In the genomic region with DNA sequence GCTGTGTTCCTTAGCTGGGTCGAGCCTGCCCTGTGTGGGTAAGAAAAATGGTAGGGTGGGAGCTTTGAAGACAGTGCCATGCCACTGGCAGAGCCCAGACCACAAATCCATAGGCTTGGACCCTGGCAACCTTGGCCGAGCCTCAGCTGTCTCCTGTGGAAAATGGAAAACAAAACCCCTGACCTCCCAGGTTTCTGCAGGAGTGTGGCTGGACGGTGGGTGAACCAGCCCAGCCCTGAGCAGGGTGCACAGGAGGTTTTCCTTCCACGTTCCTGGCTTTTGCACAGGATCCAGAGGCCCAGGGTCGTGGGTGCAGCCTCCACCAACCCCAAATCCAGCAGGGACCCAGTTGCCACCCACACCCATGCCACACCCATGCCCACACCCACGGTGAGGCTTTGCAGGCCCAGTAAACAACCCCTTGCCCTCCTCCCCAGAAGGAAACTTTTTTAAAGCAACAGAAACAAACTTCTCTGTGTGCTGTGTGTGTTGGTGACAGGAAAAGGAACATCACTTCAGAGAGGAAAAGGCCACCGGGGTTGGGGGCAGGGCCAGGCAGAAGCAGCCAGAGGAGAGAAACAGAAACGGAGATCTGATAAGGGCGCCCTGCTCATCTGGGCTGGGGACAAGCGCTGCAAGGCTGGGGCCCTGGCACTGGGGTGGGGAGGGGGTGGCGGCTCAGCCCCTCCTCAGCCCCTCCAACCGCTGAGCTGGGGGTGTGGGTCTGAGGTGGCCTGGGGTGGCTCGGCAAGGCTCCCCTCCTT, we compare ENCODE assay signal across 8 cellular contexts. TPM values are rescaled to one million over a fixed set of nuclear protein-coding genes. Genes with fewer than 3 reads are reported as not detected.
DNase-seq lines count a peak whose midpoint lies in the region; ATAC-seq and TF ChIP-seq lines count a peak whose summit lies in the region.

No MANE protein-coding gene starts in this region.

- H3K27ac Mint-ChIP-seq in stimulated activated effector memory CD8-positive, alpha-beta T cell treated with anti-CD3 and anti-CD28 coated beads, Interleukin-12 subunit alpha, Interleukin-12 subunit beta, amount 100 ng/mL, for 72 hours, result peak overlapping the region; percentile 96
- H3K27ac Mint-ChIP-seq in H9, result no peak overlapping the region

- H2BK5ac ChIP-seq in H9 (ENCODE audit: insufficient read length, low read length), result no peak overlapping the region

- no peak overlapping the region for H3K56ac ChIP-seq in H9 (ENCODE audit: insufficient read length, low read depth, low read length)

- peaks cover 2% of the 10 kb centered on the region; the same call in 1 of the 2 replicates for H3K4me1 ChIP-seq in H9 (ENCODE audit: insufficient read depth, low read length)

- H3K4me2 ChIP-seq in H9 (ENCODE audit: insufficient read depth, insufficient read length, low read length), result no peak overlapping the region

- H3K18ac ChIP-seq in H9 (ENCODE audit: insufficient read length, low read depth, low read length), result no peak overlapping the region

- no peaks in the 10 kb centered on the region for H3K79me2 ChIP-seq in H9 (ENCODE audit: insufficient read depth, low read length)

- H4K20me1 ChIP-seq in H9 (ENCODE audit: control insufficient read depth, insufficient read depth, insufficient read length), result no peaks in the 10 kb centered on the region

- peak; percentile 75 for DNase-seq in cardiac septum (ENCODE audit: low spot score)
- no peak for DNase-seq in stimulated activated effector memory CD8-positive, alpha-beta T cell treated with anti-CD3 and anti-CD28 coated beads, Interleukin-12 subunit alpha, Interleukin-12 subunit beta, amount 100 ng/mL, for 72 hours (ENCODE audit: low spot score in 2 of 2)
- no peak for DNase-seq in inferior parietal cortex (ENCODE audit: extremely low spot score)
- DNase-seq in H9, result no peak

- intact Hi-C loops in cardiac septum (cut with DNase I), result no loop called here

- no peak overlapping the region for H2BK20ac ChIP-seq in H9 (ENCODE audit: low read depth, low read length, poor library complexity, severe bottlenecking)

- no peaks in the 10 kb centered on the region for H3K36me3 Mint-ChIP-seq in stimulated activated effector memory CD8-positive, alpha-beta T cell treated with anti-CD3 and anti-CD28 coated beads, Interleukin-12 subunit alpha, Interleukin-12 subunit beta, amount 100 ng/mL, for 72 hours
- no peaks in the 10 kb centered on the region for H3K36me3 Mint-ChIP-seq in H9 (ENCODE audit: insufficient read depth in 1 of 3, low read depth in 3 of 3)

- no peak overlapping the region for H2BK12ac ChIP-seq in H9 (ENCODE audit: insufficient read length, low read depth, low read length)

- H3T11ph ChIP-seq in H9 (ENCODE audit: low read length), result no peak overlapping the region

- H3K23ac ChIP-seq in H9 (ENCODE audit: insufficient read length, low read depth, low read length), result no peak overlapping the region

- H4K5ac ChIP-seq in H9 (ENCODE audit: insufficient read length, low read depth, low read length), result no peak overlapping the region

- H2AFZ ChIP-seq in H9 (ENCODE audit: low read length), result no peak overlapping the region

- TF ChIP-seq CTCF in H9 (conservative IDR thresholded peaks at IDR 0.05), result no peak

- H2BK15ac ChIP-seq in H9 (ENCODE audit: low read depth, low read length), result no peak overlapping the region

- no peaks in the 10 kb centered on the region for H3K9me3 Mint-ChIP-seq in stimulated activated effector memory CD8-positive, alpha-beta T cell treated with anti-CD3 and anti-CD28 coated beads, Interleukin-12 subunit alpha, Interleukin-12 subunit beta, amount 100 ng/mL, for 72 hours
- no peaks in the 10 kb centered on the region for H3K9me3 Mint-ChIP-seq in H9

- no peak overlapping the region for H4K8ac ChIP-seq in H9 (replicated peaks; ENCODE audit: insufficient read length, low read depth, low read length)

- no CpG with 5 or more reads among the region's 13 CpGs for WGBS in H9 (ENCODE audit: extremely low coverage, insufficient read length, low lambda C conversion rate)

- no peaks in the 10 kb centered on the region for H3K9me3 ChIP-seq in H9 (ENCODE audit: control insufficient read depth, low read depth, low read length)

- H3K4me1 Mint-ChIP-seq in stimulated activated effector memory CD8-positive, alpha-beta T cell treated with anti-CD3 and anti-CD28 coated beads, Interleukin-12 subunit alpha, Interleukin-12 subunit beta, amount 100 ng/mL, for 72 hours, result peaks cover 33% of the 10 kb centered on the region
- H3K4me1 Mint-ChIP-seq in H9, result peaks cover 38 to 46% of the 10 kb centered on the region in 2 experiments

- H3K4ac ChIP-seq in H9 (ENCODE audit: low read depth, low read length), result no peak overlapping the region

- ATAC-seq in HG03432 (IDR thresholded peaks at IDR 0.05; ENCODE audit: unreplicated experiment) (peak; percentile 45), GM18868 (IDR thresholded peaks at IDR 0.05; ENCODE audit: unreplicated experiment) (no peak), GM21576 (IDR thresholded peaks at IDR 0.05; ENCODE audit: unreplicated experiment) (no peak)
- peak; percentile 64 to 79 for ATAC-seq in activated CD4-positive, CD25-positive, alpha-beta regulatory T cell treated with anti-CD3 and anti-CD28 coated beads, Interleukin-2, amount 50 U/mL, for 24 hours
- ATAC-seq in stimulated activated effector memory CD8-positive, alpha-beta T cell treated with anti-CD3 and anti-CD28 coated beads, Interleukin-12 subunit alpha, Interleukin-12 subunit beta, amount 100 ng/mL, for 72 hours, result peak; percentile 68

- no peaks in the 10 kb centered on the region for H3K23me2 ChIP-seq in H9 (ENCODE audit: insufficient read length, low read depth, low read length, poor library complexity, severe bottlenecking)

- no peak overlapping the region for H3K14ac ChIP-seq in H9 (ENCODE audit: insufficient read depth, low read length)

- H4K91ac ChIP-seq in H9 (ENCODE audit: insufficient read length, low read depth, low read length), result no peak overlapping the region

- no peak overlapping the region for H2AK5ac ChIP-seq in H9 (ENCODE audit: insufficient read length, low read length)

- H3K27me3 Mint-ChIP-seq in H9 (ENCODE audit: low read depth), result peaks cover 23% of the 10 kb centered on the region

- no peak overlapping the region for H3K27ac ChIP-seq in H9 (ENCODE audit: insufficient read length, low read depth, low read length)

- no peak overlapping the region for H2BK120ac ChIP-seq in H9 (ENCODE audit: low read depth, low read length, poor library complexity, severe bottlenecking)

- H3K4me3 Mint-ChIP-seq in stimulated activated effector memory CD8-positive, alpha-beta T cell treated with anti-CD3 and anti-CD28 coated beads, Interleukin-12 subunit alpha, Interleukin-12 subunit beta, amount 100 ng/mL, for 72 hours, result peak overlapping the region; percentile 63
- H3K4me3 Mint-ChIP-seq in H9, result no peak overlapping the region

- H3K79me1 ChIP-seq in H9 (ENCODE audit: insufficient read depth, low read depth, low read length, poor library complexity, severe bottlenecking), result no peaks in the 10 kb centered on the region

- no peak overlapping the region for H3K9ac ChIP-seq in H9 (ENCODE audit: extremely low read depth, insufficient read length, low read length)

- H3K27me3 ChIP-seq in H9 (ENCODE audit: insufficient read depth, low read length), result no peaks in the 10 kb centered on the region

RNA-seq across cellular contexts. Expression of gene ZMIZ1, which starts 20.7 kb away (rescaled TPM):
- total RNA-seq in cardiac septum (40.7 TPM), H9 (2021) (31.8 and 36.9 TPM in 2 replicates)

Comparison
In these comparisons a context has a peak if more than half of its experiments do, and no peak if none do; other contexts are left out.
1. ATAC-seq: peak in HG03432 (single experiment), activated CD4-positive, CD25-positive, alpha-beta regulatory T cell treated with anti-CD3 and anti-CD28 coated beads, Interleukin-2, amount 50 U/mL, for 24 hours (2 of 2) and stimulated activated effector memory CD8-positive, alpha-beta T cell treated with anti-CD3 and anti-CD28 coated beads, Interleukin-12 subunit alpha, Interleukin-12 subunit beta, amount 100 ng/mL, for 72 hours (single experiment); none in GM18868 (single experiment) and GM21576 (single experiment).